11 cellular contexts compared by ENCODE assay signal in genomic region chr1:224624432-224624831, GRCh38. TPM values are rescaled to one million over a fixed set of nuclear protein-coding genes. Genes with fewer than 3 reads are reported as not detected.
DNase-seq lines count a peak whose midpoint lies in the region; ATAC-seq and TF ChIP-seq lines count a peak whose summit lies in the region.
"Had no signal": no experiment of that assay in that cellular context is flagged by ENCODE, and none has a peak within 500 bp of the region (broad histone marks: within the 10 kb centered on the region; RNA-seq: fewer than 3 reads in every experiment).

No MANE protein-coding gene starts in this region.

- H3K9me3 Mint-ChIP-seq in CD4-positive, alpha-beta T cell: peaks cover 14% of the 10 kb centered on the region
- peaks cover 10 to 11% of the 10 kb centered on the region in 2 donors for H3K9me3 Mint-ChIP-seq in activated naive CD4-positive, alpha-beta T cell treated with anti-CD3 and anti-CD28 coated beads, Interleukin-2, amount 50 U/mL, for 72 hours
- H3K9me3 Mint-ChIP-seq in naive thymus-derived CD4-positive, alpha-beta T cell: peaks cover 0 to 20% (median 13%) of the 10 kb centered on the region in 11 donors

- peak overlapping the region; percentile 74 for H3K4me3 Mint-ChIP-seq in CD4-positive, alpha-beta T cell
- H3K4me3 Mint-ChIP-seq in naive thymus-derived CD4-positive, alpha-beta T cell: peak overlapping the region; percentile 42 to 80 (median 68)

- no peaks in the 10 kb centered on the region for H3K9me2 ChIP-seq in GM23248 (ENCODE audit: insufficient read depth)

- peak overlapping the region; percentile 54 for H3K27ac ChIP-seq in CD4-positive, alpha-beta T cell (ENCODE audit: low read depth, low read length)
- H3K27ac ChIP-seq in GM23248: peak overlapping the region; percentile 77
- no peak overlapping the region for H3K27ac ChIP-seq in naive thymus-derived CD4-positive, alpha-beta T cell (ENCODE audit: low read depth, low read length)
- H3K27ac ChIP-seq: psoas muscle had no signal

- peaks cover 44% of the 10 kb centered on the region for H3K27me3 Mint-ChIP-seq in CD4-positive, alpha-beta T cell
- peaks cover 37 to 43% (median 38%) of the 10 kb centered on the region in 5 donors for H3K27me3 Mint-ChIP-seq in naive thymus-derived CD4-positive, alpha-beta T cell

- no peak overlapping the region for H3K4me2 ChIP-seq in GM23248 (ENCODE audit: unreplicated experiment)

- H3K4me3 ChIP-seq in GM23248: no peak overlapping the region
- peak overlapping the region; percentile 40 for H3K4me3 ChIP-seq in naive thymus-derived CD4-positive, alpha-beta T cell (ENCODE audit: low read length)
- H3K4me3 ChIP-seq: GM12878, psoas muscle, tibial nerve had no signal

- peaks cover 20% of the 10 kb centered on the region for H3K27me3 ChIP-seq in CD4-positive, alpha-beta T cell (ENCODE audit: control insufficient read depth, insufficient read depth, low read length)
- H3K27me3 ChIP-seq in GM23248 (replicated peaks; ENCODE audit: insufficient read depth): no peaks in the 10 kb centered on the region
- H3K27me3 ChIP-seq in naive thymus-derived CD4-positive, alpha-beta T cell (ENCODE audit: control insufficient read depth in 2 of 2, insufficient read depth in 2 of 2, low read length in 2 of 2): no peaks in the 10 kb centered on the region
- H3K27me3 ChIP-seq: tibial nerve had no signal

- POLR2A ChIA-PET in CD4-positive, alpha-beta T cell (lab: Charles Lee): no interaction called here
- POLR2A ChIA-PET in naive thymus-derived CD4-positive, alpha-beta T cell (lab: Charles Lee): no interaction called here

- no peaks in the 10 kb centered on the region for H4K20me1 ChIP-seq in GM23248 (ENCODE audit: insufficient read depth)

- CTCF ChIA-PET in CD4-positive, alpha-beta T cell (lab: Charles Lee): interaction anchor here (2.1 kb wide), 1 partner anchor 20 kb away, joined by 7 read pairs; no protein-coding TSS in a partner anchor
- CTCF ChIA-PET in naive thymus-derived CD4-positive, alpha-beta T cell (lab: Charles Lee): no interaction called here

- intact Hi-C loops in CD4-positive, alpha-beta T cell (cut with DNase I, micrococcal nuclease): loop anchor here in 1 of 2 experiments (10.0 kb wide), 1 partner anchor 800 kb away; the partner anchor contains the start of gene LBR
- intact Hi-C loops in naive thymus-derived CD4-positive, alpha-beta T cell (cut with micrococcal nuclease): loop anchor here (1.0 to 10.0 kb wide), 12 partner anchors 8 to 1912 kb away; partner anchors contain the start of genes AIDA (in 1 of the 2), BROX (in 1 of the 2), CAPN2 (in 1 of the 2) and CNIH3 (in 1 of the 2)

- DNase-seq in CD4-positive, alpha-beta T cell: no peak
- DNase-seq in GM23248: no peak
- no peak for DNase-seq in activated naive CD4-positive, alpha-beta T cell treated with anti-CD3 and anti-CD28 coated beads, Interleukin-2, amount 50 U/mL, for 72 hours (ENCODE audit: low spot score in 2 of 2)
- DNase-seq in naive thymus-derived CD4-positive, alpha-beta T cell: no peak
- DNase-seq: psoas muscle, SHP77 treated with DMSO at 0.1 percent for 48 hours had no signal

- H3K27ac Mint-ChIP-seq in CD4-positive, alpha-beta T cell: peak overlapping the region; percentile 83
- peak overlapping the region; percentile 59 to 75 for H3K27ac Mint-ChIP-seq in activated naive CD4-positive, alpha-beta T cell treated with anti-CD3 and anti-CD28 coated beads, Interleukin-2, amount 50 U/mL, for 72 hours
- H3K27ac Mint-ChIP-seq in naive thymus-derived CD4-positive, alpha-beta T cell: peak overlapping the region; percentile 66 to 95 (median 90)

- WGBS in GM23248 (ENCODE audit: low coverage in 1 of 2, low lambda C conversion rate in 2 of 2, missing lambda C conversion rate in 2 of 2), 2 experiments: 80 to 83% methylated on average over 4 of the region's 4 CpGs

- peaks cover 11% of the 10 kb centered on the region for H3K79me2 ChIP-seq in GM23248 (ENCODE audit: insufficient read depth)

- no peaks in the 10 kb centered on the region for H3K9me3 ChIP-seq in CD4-positive, alpha-beta T cell (ENCODE audit: control insufficient read depth, low read length)
- H3K9me3 ChIP-seq in GM23248 (ENCODE audit: low read depth): no peaks in the 10 kb centered on the region
- H3K9me3 ChIP-seq in naive thymus-derived CD4-positive, alpha-beta T cell (ENCODE audit: control insufficient read depth in 2 of 3, low read length in 3 of 3): peaks cover 0 to 11% (median 0%) of the 10 kb centered on the region in 3 experiments
- H3K9me3 ChIP-seq: psoas muscle, tibial nerve had no signal

- H3K9ac ChIP-seq in GM23248: 0 out of 2 replicates have a peak overlapping the region, but pooled peaks have one; percentile 16

- in situ Hi-C loops in GM23248 (cut with MboI): no loop called here

- peaks cover 32% of the 10 kb centered on the region for H3K4me1 Mint-ChIP-seq in CD4-positive, alpha-beta T cell (ENCODE audit: low read depth)
- H3K4me1 Mint-ChIP-seq in naive thymus-derived CD4-positive, alpha-beta T cell: peaks cover 22 to 42% (median 31%) of the 10 kb centered on the region in 7 donors

- no peaks in the 10 kb centered on the region for H3K36me3 Mint-ChIP-seq in CD4-positive, alpha-beta T cell (ENCODE audit: low read depth)
- peaks cover 10 to 19% of the 10 kb centered on the region in 2 donors for H3K36me3 Mint-ChIP-seq in activated naive CD4-positive, alpha-beta T cell treated with anti-CD3 and anti-CD28 coated beads, Interleukin-2, amount 50 U/mL, for 72 hours
- peaks cover 5 to 21% (median 7%) of the 10 kb centered on the region in 5 donors for H3K36me3 Mint-ChIP-seq in naive thymus-derived CD4-positive, alpha-beta T cell

- no peaks in the 10 kb centered on the region for H3K36me3 ChIP-seq in GM23248 (ENCODE audit: low read depth)
- H3K36me3 ChIP-seq in naive thymus-derived CD4-positive, alpha-beta T cell (ENCODE audit: control insufficient read depth in 2 of 3, insufficient read depth in 3 of 3, low read length in 3 of 3): no peaks in the 10 kb centered on the region
- H3K36me3 ChIP-seq: tibial nerve had no signal

- no peak for ATAC-seq in CD4-positive, alpha-beta T cell (ENCODE audit: poor library complexity)
- ATAC-seq in activated naive CD4-positive, alpha-beta T cell treated with anti-CD3 and anti-CD28 coated beads, Interleukin-2, amount 50 U/mL, for 72 hours: no peak
- no peak for ATAC-seq in naive thymus-derived CD4-positive, alpha-beta T cell
- ATAC-seq in GM18505 (IDR thresholded peaks at IDR 0.05; ENCODE audit: unreplicated experiment) (no peak), HG03039 (IDR thresholded peaks at IDR 0.05; ENCODE audit: unreplicated experiment) (no peak), HG02678 (IDR thresholded peaks at IDR 0.05; ENCODE audit: unreplicated experiment) (no peak)
- ATAC-seq: psoas muscle had no signal

- peaks cover 33% of the 10 kb centered on the region for H3K4me1 ChIP-seq in GM23248 (ENCODE audit: insufficient read depth)
- peaks cover 18 to 25% of the 10 kb centered on the region in 2 donors for H3K4me1 ChIP-seq in naive thymus-derived CD4-positive, alpha-beta T cell (ENCODE audit: control insufficient read depth in 2 of 2, insufficient read depth in 2 of 2, low read length in 2 of 2)
- H3K4me1 ChIP-seq: psoas muscle, tibial nerve had no signal

- peaks cover 25% of the 10 kb centered on the region for H3F3A ChIP-seq in GM23248 (ENCODE audit: insufficient read depth)

- H2AFZ ChIP-seq in GM23248: no peak overlapping the region

- no peak for TF ChIP-seq POLR2A in GM18505 (IDR thresholded peaks at IDR 0.05; ENCODE audit: borderline replicate concordance, extremely low read depth, insufficient read depth, insufficient read length)

- TF ChIP-seq CTCF in CD4-positive, alpha-beta T cell (IDR thresholded peaks at IDR 0.05): no peak

RNA-seq across cellular contexts. Expression of gene CNIH3, which starts 8.3 kb away (rescaled TPM):
- total RNA-seq in CD4-positive, alpha-beta T cell: 1 to 10 TPM; 1.8 to 2.5 TPM
- total RNA-seq in GM23248 (2014; rRNA removed; shearing (Covaris generic)): 2.1 and 6.4 TPM in 2 replicates
- 4.7 and 6.2 TPM in 2 replicates for polyA plus RNA-seq in GM23248 (2016; fragmentation: Nextera tagmentation; extraction: Ambion mirVana)
- total RNA-seq in activated naive CD4-positive, alpha-beta T cell treated with anti-CD3 and anti-CD28 coated beads, Interleukin-2, amount 50 U/mL, for 72 hours: 1 to 10 TPM; 1.1 to 1.8 TPM
- total RNA-seq in naive thymus-derived CD4-positive, alpha-beta T cell: 1 to 10 TPM; 1.0 to 4.2 (median 2.2) TPM
- polyA plus RNA-seq in naive thymus-derived CD4-positive, alpha-beta T cell: 1 to 10 TPM; 1.2 TPM
